14 cellular contexts compared by ENCODE assay signal in the genomic region with DNA sequence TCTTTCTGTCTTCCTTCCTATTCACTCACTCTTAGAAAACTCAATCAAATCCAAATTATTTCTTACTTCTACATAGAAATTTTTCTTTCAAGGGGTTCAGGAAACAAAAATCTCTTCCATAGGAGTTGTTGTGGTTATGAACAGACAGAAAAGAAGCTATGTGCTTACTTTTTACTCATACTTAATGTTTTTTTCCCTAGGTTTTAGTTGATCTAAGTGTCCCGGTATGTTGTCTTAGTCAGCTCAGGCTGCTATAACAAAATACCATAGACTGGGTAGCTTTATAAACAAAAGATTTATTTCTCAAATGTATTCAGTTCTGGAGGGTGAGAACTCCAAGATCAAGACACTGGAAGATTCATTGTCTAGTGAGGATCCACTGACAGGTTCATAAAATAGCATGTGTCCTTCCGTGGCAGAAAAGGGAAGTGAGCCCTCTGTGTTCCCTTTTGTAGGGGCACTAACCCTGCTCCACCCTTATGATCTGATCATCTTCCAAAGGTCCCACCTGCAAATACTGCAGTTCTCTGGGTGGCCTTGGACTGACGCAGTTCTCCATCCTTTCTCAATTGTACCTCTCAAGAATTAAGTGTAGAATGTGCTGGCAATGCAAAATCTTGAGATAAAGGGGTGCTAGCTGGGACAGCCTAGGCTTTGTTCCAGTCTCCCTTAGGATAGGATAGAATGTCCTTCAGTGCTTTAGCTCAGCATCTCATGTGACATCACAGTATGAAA. TPM values are rescaled to one million over a fixed set of nuclear protein-coding genes. Genes with fewer than 3 reads are reported as not detected.
DNase-seq lines count a peak whose midpoint lies in the region; ATAC-seq and TF ChIP-seq lines count a peak whose summit lies in the region.
"Had no signal": no experiment of that assay in that cellular context is flagged by ENCODE, and none has a peak within 500 bp of the region (broad histone marks: within the 10 kb centered on the region; RNA-seq: fewer than 3 reads in every experiment).

No MANE protein-coding gene starts in this region.

- no peaks in the 10 kb centered on the region for H3K4me1 ChIP-seq in tibial nerve
- H3K4me1 ChIP-seq: BLaER1, colonic mucosa, right lobe of liver had no signal

- no peak for TF ChIP-seq CTCF in tibial nerve (IDR thresholded peaks at IDR 0.05)

- no peaks in the 10 kb centered on the region for H3K27me3 ChIP-seq in tibial nerve
- H3K27me3 ChIP-seq: BLaER1, colonic mucosa, right lobe of liver had no signal

- H3K9me3 ChIP-seq in tibial nerve, result no peaks in the 10 kb centered on the region
- H3K9me3 ChIP-seq: BLaER1, colonic mucosa, right lobe of liver had no signal

- no peak for TF ChIP-seq EP300 in tibial nerve (IDR thresholded peaks at IDR 0.05)

- 69 to 77% methylated on average over 3 of the region's 3 CpGs for WGBS in tibial nerve, 2 donors

- H3K4me3 ChIP-seq in tibial nerve, result no peak overlapping the region
- H3K4me3 ChIP-seq: BLaER1, colonic mucosa, right lobe of liver had no signal

- no peak overlapping the region for H3K27ac ChIP-seq in tibial nerve
- H3K27ac ChIP-seq: BLaER1, colonic mucosa, right lobe of liver had no signal

- no peak for TF ChIP-seq POLR2A in tibial nerve (IDR thresholded peaks at IDR 0.05)

- DNase-seq in EH (ENCODE audit: low read depth), result peak; percentile 66
- DNase-seq in SIG-M5 treated with dmso at 0.1 percent for 504 hours (lab: John Stamatoyannopoulos, UW; ENCODE audit: unreplicated experiment), result peak; percentile 78
- DNase-seq in activated gamma-delta T cell treated with Interleukin-2 at 50 U/mL for 16 hours, result no peak
- DNase-seq in glomerular visceral epithelial cell (ENCODE audit: extremely low spot score), result no peak
- DNase-seq in tibial nerve (ENCODE audit: low spot score in 2 of 2), result no peak
- DNase-seq: colonic mucosa, left cardiac atrium, NCI-H748 treated with DMSO at 0.1 percent for 48 hours, right lobe of liver had no signal

- peaks cover 0 to 19% (median 0%) of the 10 kb centered on the region in 3 donors for H3K36me3 ChIP-seq in tibial nerve
- H3K36me3 ChIP-seq: BLaER1, colonic mucosa, right lobe of liver had no signal

- ATAC-seq in GM21381 (IDR thresholded peaks at IDR 0.05; ENCODE audit: unreplicated experiment) (peak; percentile 73), HG03103 (IDR thresholded peaks at IDR 0.05; ENCODE audit: low read depth, unreplicated experiment) (peak; percentile 78), HG03439 (IDR thresholded peaks at IDR 0.05; ENCODE audit: unreplicated experiment) (no peak)
- ATAC-seq: HCT116 had no signal

RNA-seq across cellular contexts. Expression of gene VRK2, which starts 14.4 kb away (rescaled TPM):
- 10 to 100 TPM in 3 of 4 donors, 1 to 10 TPM in 1; 8.0 to 15.9 (median 14.2) TPM for total RNA-seq in tibial nerve

Comparison
In these comparisons a context has a peak if more than half of its experiments do, and no peak if none do; other contexts are left out.
1. DNase-seq: peak in EH (single experiment) and SIG-M5 treated with dmso at 0.1 percent for 504 hours (single experiment); none in activated gamma-delta T cell treated with Interleukin-2 at 50 U/mL for 16 hours (single experiment), glomerular visceral epithelial cell (single experiment) and tibial nerve (0 of 2).